ENCODE assay signal across 17 cellular contexts in genomic region chr2:118459425-118459824, GRCh38.
"Had no signal": no experiment of that assay in that cellular context is flagged by ENCODE, and none has a peak within 500 bp of the region (broad histone marks: within the 10 kb centered on the region; RNA-seq: fewer than 3 reads in every experiment).

No MANE protein-coding gene starts in this region.

- ATAC-seq: effector memory CD8-positive, alpha-beta T cell had no signal

- H3K27ac Mint-ChIP-seq: activated naive CD4-positive, alpha-beta T cell treated with anti-CD3 and anti-CD28 coated beads, Interleukin-2, amount 10 ng/mL, durations not matched to agents 7 days and 5 days; activated T-helper 2 cell treated with anti-CD3 and anti-CD28 coated beads, Interferon-gamma antibody, Interleukin-2, Interleukin-4, amounts not matched to agents 10 μg/mL and 5 μg/mL and 100 μg/mL, durations not matched to agents 14 hours and 24 hours and 36 hours; effector memory CD8-positive, alpha-beta T cell; naive B cell; T-helper 2 cell treated with Interferon-gamma antibody and Interleukin-4, amounts not matched to agents 5 μg/mL and 100 μg/mL, for 36 hours had no signal

- H3K36me3 ChIP-seq: ascending aorta, left ventricle myocardium inferior, tibial nerve, vagina had no signal

- H3K9me3 ChIP-seq: ascending aorta, left ventricle myocardium inferior, tibial nerve, vagina had no signal

- H3K27me3 ChIP-seq: ascending aorta, tibial nerve, vagina had no signal

- DNase-seq: activated CD4-positive, alpha-beta T cell treated with anti-CD3 and anti-CD28 coated beads, Interleukin-2, amount 50 U/mL, for 1 hour; activated naive CD4-positive, alpha-beta T cell treated with anti-CD3 and anti-CD28 coated beads, Interleukin-2, amount 10 ng/mL, durations not matched to agents 7 days and 5 days; dermis blood vessel endothelial cell; effector memory CD8-positive, alpha-beta T cell; kidney; left ventricle myocardium inferior; naive B cell; stimulated activated CD4-positive, alpha-beta T cell treated with anti-CD3 and anti-CD28 coated beads, Interleukin-15, amount 100 ng/mL, for 24 hours; stimulated activated CD4-positive, alpha-beta T cell treated with anti-CD3 and anti-CD28 coated beads, Interleukin-4, amount 100 ng/mL, for 1 hour; stimulated activated naive CD4-positive, alpha-beta T cell; substantia nigra had no signal

- H3K4me3 Mint-ChIP-seq: activated naive CD4-positive, alpha-beta T cell treated with anti-CD3 and anti-CD28 coated beads, Interleukin-2, amount 10 ng/mL, durations not matched to agents 7 days and 5 days; effector memory CD8-positive, alpha-beta T cell; naive B cell; T-helper 2 cell treated with Interferon-gamma antibody and Interleukin-4, amounts not matched to agents 5 μg/mL and 100 μg/mL, for 36 hours had no signal

- H3K4me3 ChIP-seq: ascending aorta, left ventricle myocardium inferior, tibial nerve, vagina had no signal

- H3K9me3 Mint-ChIP-seq: activated naive CD4-positive, alpha-beta T cell treated with anti-CD3 and anti-CD28 coated beads, Interleukin-2, amount 10 ng/mL, durations not matched to agents 7 days and 5 days; activated T-helper 2 cell treated with anti-CD3 and anti-CD28 coated beads, Interferon-gamma antibody, Interleukin-2, Interleukin-4, amounts not matched to agents 10 μg/mL and 5 μg/mL and 100 μg/mL, durations not matched to agents 14 hours and 24 hours and 36 hours; effector memory CD8-positive, alpha-beta T cell; T-helper 2 cell treated with Interferon-gamma antibody and Interleukin-4, amounts not matched to agents 5 μg/mL and 100 μg/mL, for 36 hours had no signal

- H3K27ac ChIP-seq: ascending aorta, epithelial cell of prostate, left ventricle myocardium inferior, tibial nerve, vagina had no signal

- H3K4me1 ChIP-seq: ascending aorta, left ventricle myocardium inferior, tibial nerve, vagina had no signal

- H3K36me3 Mint-ChIP-seq: activated naive CD4-positive, alpha-beta T cell treated with anti-CD3 and anti-CD28 coated beads, Interleukin-2, amount 10 ng/mL, durations not matched to agents 7 days and 5 days; naive B cell had no signal

- H3K4me1 Mint-ChIP-seq: activated naive CD4-positive, alpha-beta T cell treated with anti-CD3 and anti-CD28 coated beads, Interleukin-2, amount 10 ng/mL, durations not matched to agents 7 days and 5 days; naive B cell had no signal
